Comparison of ENCODE assay signal across 9 cellular contexts in genomic region chr2:121634354-121635307, GRCh38. TPM values are rescaled to one million over a fixed set of nuclear protein-coding genes. Genes with fewer than 3 reads are reported as not detected.
DNase-seq lines count a peak whose midpoint lies in the region; ATAC-seq and TF ChIP-seq lines count a peak whose summit lies in the region.
"Had no signal": no experiment of that assay in that cellular context is flagged by ENCODE, and none has a peak within 500 bp of the region (broad histone marks: within the 10 kb centered on the region; RNA-seq: fewer than 3 reads in every experiment).

No MANE protein-coding gene starts in this region.

- H3K27me3 ChIP-seq in OCI-LY1 (ENCODE audit: insufficient read depth, low read length) (no peaks in the 10 kb centered on the region), neural progenitor cell (no peaks in the 10 kb centered on the region), upper lobe of right lung (no peaks in the 10 kb centered on the region)

- peaks cover 16% of the 10 kb centered on the region for H3K36me3 Mint-ChIP-seq in activated naive CD4-positive, alpha-beta T cell treated with anti-CD3 and anti-CD28 coated beads, Interleukin-2, amount 50 U/mL, for 24 hours
- peaks cover 23% of the 10 kb centered on the region for H3K36me3 Mint-ChIP-seq in stimulated activated naive CD8-positive, alpha-beta T cell treated with anti-CD3 and anti-CD28 coated beads, Interleukin-15, Interleukin-2, amounts not matched to agents 100 ng/mL and 50 ng/mL, for 24 hours (ENCODE audit: low read depth)
- peaks cover 28% of the 10 kb centered on the region for H3K36me3 Mint-ChIP-seq in neural progenitor cell

- no peaks in the 10 kb centered on the region for H3K27me3 Mint-ChIP-seq in activated naive CD4-positive, alpha-beta T cell treated with anti-CD3 and anti-CD28 coated beads, Interleukin-2, amount 50 U/mL, for 24 hours
- H3K27me3 Mint-ChIP-seq in stimulated activated naive CD8-positive, alpha-beta T cell treated with anti-CD3 and anti-CD28 coated beads, Interleukin-15, Interleukin-2, amounts not matched to agents 100 ng/mL and 50 ng/mL, for 24 hours, result no peaks in the 10 kb centered on the region
- peaks cover 2% of the 10 kb centered on the region for H3K27me3 Mint-ChIP-seq in neural progenitor cell (ENCODE audit: insufficient read depth, low read depth)

- H4K20me1 ChIP-seq in OCI-LY1 (ENCODE audit: insufficient read depth, low read length) (no peaks in the 10 kb centered on the region), neural progenitor cell (ENCODE audit: low read depth) (peaks cover 39% of the 10 kb centered on the region)

- H3K4me1 ChIP-seq in OCI-LY1 (ENCODE audit: insufficient read depth, low read length, severe bottlenecking), result peaks cover 25% of the 10 kb centered on the region
- peaks cover 5% of the 10 kb centered on the region for H3K4me1 ChIP-seq in neural progenitor cell
- peaks cover 8% of the 10 kb centered on the region for H3K4me1 ChIP-seq in upper lobe of right lung

- no peak overlapping the region for H2AFZ ChIP-seq in OCI-LY1 (ENCODE audit: low read length)
- no peak overlapping the region for H2AFZ ChIP-seq in neural progenitor cell (replicated peaks)

- H3K4me3 ChIP-seq in OCI-LY1 (ENCODE audit: low read depth, low read length, poor library complexity, severe bottlenecking), result no peak overlapping the region
- H3K4me3 ChIP-seq in epithelial cell of esophagus (ENCODE audit: low read length), result no peak overlapping the region
- no peak overlapping the region for H3K4me3 ChIP-seq in neural progenitor cell
- H3K4me3 ChIP-seq in upper lobe of right lung, result no peak overlapping the region

- no peak for TF ChIP-seq CTCF in OCI-LY1 (IDR thresholded peaks at IDR 0.05; ENCODE audit: low read length)
- no peak for TF ChIP-seq CTCF in epithelial cell of esophagus (IDR thresholded peaks at IDR 0.05; ENCODE audit: insufficient read depth, low read depth, low read length, missing control alignments)
- no peak for TF ChIP-seq CTCF in neural progenitor cell (IDR thresholded peaks at IDR 0.05)
- TF ChIP-seq CTCF in upper lobe of right lung (IDR thresholded peaks at IDR 0.05), result no peak

- intact Hi-C loops in upper lobe of right lung (cut with DNase I), result no loop called here

- no peak for ATAC-seq in upper lobe of right lung

- H3K9me3 ChIP-seq in OCI-LY1 (ENCODE audit: low read length) (0 out of 2 replicates have a peak, but pooled peaks cover 4% of the 10 kb centered on the region), neural progenitor cell (ENCODE audit: low read depth) (peaks cover 19% of the 10 kb centered on the region), upper lobe of right lung (no peaks in the 10 kb centered on the region)

- H3K27ac Mint-ChIP-seq in activated naive CD4-positive, alpha-beta T cell treated with anti-CD3 and anti-CD28 coated beads, Interleukin-2, amount 50 U/mL, for 24 hours, result peak overlapping the region; percentile 79
- H3K27ac Mint-ChIP-seq in stimulated activated naive CD8-positive, alpha-beta T cell treated with anti-CD3 and anti-CD28 coated beads, Interleukin-15, Interleukin-2, amounts not matched to agents 100 ng/mL and 50 ng/mL, for 24 hours, result peak overlapping the region; percentile 81
- no peak overlapping the region for H3K27ac Mint-ChIP-seq in neural progenitor cell

- H3K79me2 ChIP-seq in OCI-LY1 (ENCODE audit: insufficient read depth, low read length) (peaks cover 85% of the 10 kb centered on the region), neural progenitor cell (ENCODE audit: low read depth) (peaks cover 97% of the 10 kb centered on the region)

- H3K9ac ChIP-seq in OCI-LY1 (ENCODE audit: low read length), result no peak overlapping the region
- H3K9ac ChIP-seq in neural progenitor cell, result no peak overlapping the region

- DNase-seq in activated naive CD4-positive, alpha-beta T cell treated with anti-CD3 and anti-CD28 coated beads, Interleukin-2, amount 50 U/mL, for 16 hours, result no peak
- DNase-seq in epithelial cell of esophagus (ENCODE audit: low read depth), result peak; percentile 59
- no peak for DNase-seq in neural progenitor cell (ENCODE audit: low spot score)
- no peak for DNase-seq in HuH-7.5 (ENCODE audit: low spot score)
- no peak for DNase-seq in upper lobe of right lung
- DNase-seq: NK-92 treated with Interleukin-12 subunit alpha and Interleukin-12 subunit beta, amount 100 ng/mL, for 24 hours had no signal

- H3K4me1 Mint-ChIP-seq in activated naive CD4-positive, alpha-beta T cell treated with anti-CD3 and anti-CD28 coated beads, Interleukin-2, amount 50 U/mL, for 24 hours, result peaks cover 49% of the 10 kb centered on the region
- peaks cover 37% of the 10 kb centered on the region for H3K4me1 Mint-ChIP-seq in stimulated activated naive CD8-positive, alpha-beta T cell treated with anti-CD3 and anti-CD28 coated beads, Interleukin-15, Interleukin-2, amounts not matched to agents 100 ng/mL and 50 ng/mL, for 24 hours (ENCODE audit: low read depth)
- peaks cover 12% of the 10 kb centered on the region for H3K4me1 Mint-ChIP-seq in neural progenitor cell

- H3K4me2 ChIP-seq in OCI-LY1 (ENCODE audit: low read length) (peak overlapping the region; percentile 17; the same call in 1 of the 2 replicates), neural progenitor cell (no peak overlapping the region)

- H3K4me3 Mint-ChIP-seq in activated naive CD4-positive, alpha-beta T cell treated with anti-CD3 and anti-CD28 coated beads, Interleukin-2, amount 50 U/mL, for 24 hours, result peak overlapping the region; percentile 24
- H3K4me3 Mint-ChIP-seq in stimulated activated naive CD8-positive, alpha-beta T cell treated with anti-CD3 and anti-CD28 coated beads, Interleukin-15, Interleukin-2, amounts not matched to agents 100 ng/mL and 50 ng/mL, for 24 hours, result no peak overlapping the region
- H3K4me3 Mint-ChIP-seq in neural progenitor cell, result no peak overlapping the region

- H3K9me3 Mint-ChIP-seq in activated naive CD4-positive, alpha-beta T cell treated with anti-CD3 and anti-CD28 coated beads, Interleukin-2, amount 50 U/mL, for 24 hours, result no peaks in the 10 kb centered on the region
- peaks cover 8% of the 10 kb centered on the region for H3K9me3 Mint-ChIP-seq in stimulated activated naive CD8-positive, alpha-beta T cell treated with anti-CD3 and anti-CD28 coated beads, Interleukin-15, Interleukin-2, amounts not matched to agents 100 ng/mL and 50 ng/mL, for 24 hours
- peaks cover 21% of the 10 kb centered on the region for H3K9me3 Mint-ChIP-seq in neural progenitor cell

- H3K36me3 ChIP-seq in OCI-LY1 (ENCODE audit: insufficient read depth, low read length) (peaks cover 18% of the 10 kb centered on the region), neural progenitor cell (no peaks in the 10 kb centered on the region), upper lobe of right lung (no peaks in the 10 kb centered on the region)

- H3K9me2 ChIP-seq in OCI-LY1 (ENCODE audit: low read depth, low read length), result no peaks in the 10 kb centered on the region

- H3F3A ChIP-seq in OCI-LY1 (ENCODE audit: insufficient read depth, low read length), result peaks cover 6% of the 10 kb centered on the region; the same call in 1 of the 2 replicates
- peaks cover 4% of the 10 kb centered on the region for H3F3A ChIP-seq in neural progenitor cell (ENCODE audit: low read depth)

- H3K27ac ChIP-seq in OCI-LY1 (ENCODE audit: low read depth, low read length, poor library complexity, severe bottlenecking) (peak overlapping the region; percentile 35), neural progenitor cell (no peak overlapping the region), upper lobe of right lung (no peak overlapping the region)

RNA-seq across cellular contexts. Expression of gene CLASP1, which starts 14.6 kb away (rescaled TPM):
- total RNA-seq in neural progenitor cell (ENCODE audit: low replicate concordance), result 75.5 and 110 TPM in 2 replicates
- total RNA-seq in upper lobe of right lung, result 44.5 TPM
